ENCODE assay signal across 28 cellular contexts in the genomic region with DNA sequence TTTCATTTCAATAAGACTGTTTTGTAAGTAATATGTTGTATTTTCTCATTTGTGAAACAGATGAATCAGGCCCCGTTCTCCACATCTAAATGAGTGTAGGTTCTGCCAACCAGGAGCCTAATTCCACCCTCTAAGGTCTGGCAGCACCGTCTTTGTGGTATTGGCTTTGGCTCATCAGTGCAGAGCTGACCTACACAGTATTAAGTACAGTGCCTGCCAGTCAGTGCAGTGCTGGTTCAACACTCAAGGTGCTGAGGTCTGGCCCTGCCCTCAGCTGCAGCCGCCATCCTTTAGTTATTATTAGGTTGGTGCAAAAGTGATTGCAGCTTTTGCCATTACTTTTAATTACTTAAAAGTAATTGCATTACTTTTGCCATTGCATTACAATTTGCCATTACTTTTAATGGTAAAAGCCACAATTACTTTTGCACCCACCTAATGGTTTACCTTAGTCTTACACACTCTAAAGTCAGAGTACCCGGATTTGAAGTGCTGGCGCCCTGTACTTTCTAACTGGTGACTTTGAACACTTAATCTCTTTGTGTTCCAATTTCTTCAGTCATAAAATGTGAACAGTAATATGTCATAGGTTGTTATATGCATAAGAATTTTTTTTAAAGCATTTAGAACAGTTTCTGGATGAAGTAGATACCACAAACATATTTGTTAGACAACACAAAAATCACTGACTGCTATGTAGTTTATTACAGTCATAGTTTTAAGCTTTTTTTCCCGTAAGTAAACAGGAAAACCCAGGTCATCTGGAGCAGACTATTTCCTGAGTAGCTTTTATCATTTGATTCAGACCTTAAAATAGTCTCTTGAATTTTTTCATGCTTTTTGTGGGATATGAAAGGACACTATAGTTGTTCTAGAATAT.
DNase-seq lines count a peak whose midpoint lies in the region; ATAC-seq, FAIRE-seq and TF ChIP-seq lines count a peak whose summit lies in the region.
"Had no signal": no experiment of that assay in that cellular context is flagged by ENCODE, and none has a peak within 500 bp of the region (broad histone marks: within the 10 kb centered on the region; RNA-seq: fewer than 3 reads in every experiment).

No MANE protein-coding gene starts in this region.

- no peak overlapping the region for H3K4me3 Mint-ChIP-seq in WTC11
- H3K4me3 Mint-ChIP-seq: activated CD4-positive, alpha-beta T cell treated with anti-CD3 and anti-CD28 coated beads, Interleukin-2, amount 10 ng/mL, durations not matched to agents 24 days and 14 days; activated CD8-positive, alpha-beta memory T cell treated with anti-CD3 and anti-CD28 coated beads, Interleukin-2, amount 10 ng/mL, durations not matched to agents 7 days and 5 days; activated naive CD8-positive, alpha-beta T cell; IgD-negative memory B cell had no signal

- DNase-seq in Right ventricle myocardium superior (no peak), cardiac septum (ENCODE audit: low spot score) (no peak), WTC11 (ENCODE audit: low spot score) (no peak), left cardiac atrium (no peak), urothelium cell line (ENCODE audit: low spot score) (no peak), prostate gland (ENCODE audit: low spot score) (no peak), H7 (no peak), NCI-H146 (lab: John Stamatoyannopoulos, UW) (no peak)
- DNase-seq: ACHN; activated CD4-positive, alpha-beta T cell treated with anti-CD3 and anti-CD28 coated beads, Interleukin-2, amount 10 ng/mL, durations not matched to agents 24 days and 14 days; activated CD8-positive, alpha-beta memory T cell treated with anti-CD3 and anti-CD28 coated beads, Interleukin-2, amount 10 ng/mL, durations not matched to agents 7 days and 5 days; body of pancreas; DMS 273 treated with DMSO at 0.1 percent for 48 hours; effector CD8-positive, alpha-beta T cell; mammary epithelial cell; NCI-H1105; NCI-H2029; NCI-H69; stimulated activated CD4-positive, alpha-beta T cell treated with anti-CD3 and anti-CD28 coated beads, Interleukin-1b, Interleukin-23, amount 100 ng/mL, for 48 hours; substantia nigra had no signal

- no peaks in the 10 kb centered on the region for H3K9me3 ChIP-seq in prostate gland
- H3K9me3 ChIP-seq: body of pancreas had no signal

- H3K36me3 ChIP-seq in prostate gland (no peaks in the 10 kb centered on the region), H7 (replicated peaks; ENCODE audit: control insufficient read depth, insufficient read depth, low read length) (peaks cover 3% of the 10 kb centered on the region; the same call in 1 of the 2 replicates)

- H3K27me3 ChIP-seq in prostate gland (replicated peaks; ENCODE audit: insufficient read depth) (no peaks in the 10 kb centered on the region), H7 (ENCODE audit: control insufficient read depth, insufficient read depth, low read length) (no peaks in the 10 kb centered on the region)
- H3K27me3 ChIP-seq: body of pancreas had no signal

- H3K27me3 Mint-ChIP-seq in WTC11 (ENCODE audit: low read depth) = no peaks in the 10 kb centered on the region; the same call in 1 of the 2 replicates
- H3K27me3 Mint-ChIP-seq: activated CD4-positive, alpha-beta T cell treated with anti-CD3 and anti-CD28 coated beads, Interleukin-2, amount 10 ng/mL, durations not matched to agents 24 days and 14 days; activated CD8-positive, alpha-beta memory T cell treated with anti-CD3 and anti-CD28 coated beads, Interleukin-2, amount 10 ng/mL, durations not matched to agents 7 days and 5 days; activated naive CD8-positive, alpha-beta T cell; IgD-negative memory B cell; progenitor cell of endocrine pancreas had no signal

- POLR2A ChIA-PET in WTC11 (lab: Charles Lee) = no interaction called here

- intact Hi-C loops in Right ventricle myocardium superior (cut with DNase I) (loop anchor here (10.0 kb wide), 1 partner anchor 97 kb away; a partner anchor contains a TSS), cardiac septum (cut with DNase I) (no loop called here), left cardiac atrium (cut with DNase I) (loop anchor here in 1 of 2 donors (10.0 kb wide), 1 partner anchor 97 kb away; a partner anchor contains a TSS), prostate gland (cut with DNase I) (no loop called here)

- peak overlapping the region; percentile 44 for H3K27ac Mint-ChIP-seq in WTC11
- H3K27ac Mint-ChIP-seq: activated CD8-positive, alpha-beta memory T cell treated with anti-CD3 and anti-CD28 coated beads, Interleukin-2, amount 10 ng/mL, durations not matched to agents 7 days and 5 days; activated naive CD8-positive, alpha-beta T cell; progenitor cell of endocrine pancreas had no signal

- H3K4me1 ChIP-seq in prostate gland (replicated peaks) = no peaks in the 10 kb centered on the region
- H3K4me1 ChIP-seq: body of pancreas had no signal

- H3K4me1 Mint-ChIP-seq in WTC11 = peaks cover 56% of the 10 kb centered on the region
- H3K4me1 Mint-ChIP-seq: IgD-negative memory B cell had no signal

- TF ChIP-seq CTCF in WTC11 (IDR thresholded peaks at IDR 0.05) (no peak), prostate gland (IDR thresholded peaks at IDR 0.05) (no peak)

- peak; percentile 90 for FAIRE-seq in urothelium cell line (lab: Jason Lieb, UNC)
- FAIRE-seq: islet of Langerhans had no signal

- no peak overlapping the region for H3K27ac ChIP-seq in prostate gland
- H3K27ac ChIP-seq: body of pancreas, C4-2B, RWPE1, skin epidermis had no signal

- H3K36me3 Mint-ChIP-seq in WTC11 = peaks cover 19% of the 10 kb centered on the region

- no peak overlapping the region for H3K4me3 ChIP-seq in prostate gland
- no peak overlapping the region for H3K4me3 ChIP-seq in H7 (ENCODE audit: insufficient read depth, low read depth, low read length)
- H3K4me3 ChIP-seq: body of pancreas, skin epidermis had no signal

- CTCF ChIA-PET in WTC11 (lab: Charles Lee) = no interaction called here

- TF ChIP-seq POLR2A in prostate gland (IDR thresholded peaks at IDR 0.05) = no peak

- WGBS in prostate gland = 86% methylated on average over 6 of the region's 6 CpGs

- ATAC-seq in Right ventricle myocardium superior (ENCODE audit: poor library complexity) (peak; percentile 92), WTC11 (no peak), left cardiac atrium (peak; percentile 68 to 83)
- ATAC-seq: activated CD8-positive, alpha-beta memory T cell treated with anti-CD3 and anti-CD28 coated beads, Interleukin-2, amount 10 ng/mL, durations not matched to agents 7 days and 5 days; body of pancreas; SK-N-SH treated with all-trans-retinoic acid at 6 μM for 48 hours had no signal

- no peaks in the 10 kb centered on the region for H3K9me3 Mint-ChIP-seq in WTC11
- H3K9me3 Mint-ChIP-seq: activated CD4-positive, alpha-beta T cell treated with anti-CD3 and anti-CD28 coated beads, Interleukin-2, amount 10 ng/mL, durations not matched to agents 24 days and 14 days; IgD-negative memory B cell had no signal

TF ChIP-seq in WTC11, 78 proteins besides CTCF, POLR2A, EP300 and RAD21:
- TF ChIP-seq, protein P1, sequence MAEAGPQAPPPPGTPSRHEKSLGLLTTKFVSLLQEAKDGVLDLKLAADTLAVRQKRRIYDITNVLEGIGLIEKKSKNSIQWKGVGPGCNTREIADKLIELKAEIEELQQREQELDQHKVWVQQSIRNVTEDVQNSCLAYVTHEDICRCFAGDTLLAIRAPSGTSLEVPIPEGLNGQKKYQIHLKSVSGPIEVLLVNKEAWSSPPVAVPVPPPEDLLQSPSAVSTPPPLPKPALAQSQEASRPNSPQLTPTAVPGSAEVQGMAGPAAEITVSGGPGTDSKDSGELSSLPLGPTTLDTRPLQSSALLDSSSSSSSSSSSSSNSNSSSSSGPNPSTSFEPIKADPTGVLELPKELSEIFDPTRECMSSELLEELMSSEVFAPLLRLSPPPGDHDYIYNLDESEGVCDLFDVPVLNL (CRISPR knock-in tag; IDR thresholded peaks at IDR 0.05; ENCODE audit: borderline replicate concordance, low read depth) = no peak
- TF ChIP-seq ZNF396 (CRISPR knock-in tag; IDR thresholded peaks at IDR 0.05; ENCODE audit: borderline replicate concordance) = no peak
- TF ChIP-seq ZNF423 (CRISPR knock-in tag; IDR thresholded peaks at IDR 0.05) = no peak
- TF ChIP-seq EMX1 (CRISPR knock-in tag; IDR thresholded peaks at IDR 0.05) = no peak
- TF ChIP-seq, protein P2, sequence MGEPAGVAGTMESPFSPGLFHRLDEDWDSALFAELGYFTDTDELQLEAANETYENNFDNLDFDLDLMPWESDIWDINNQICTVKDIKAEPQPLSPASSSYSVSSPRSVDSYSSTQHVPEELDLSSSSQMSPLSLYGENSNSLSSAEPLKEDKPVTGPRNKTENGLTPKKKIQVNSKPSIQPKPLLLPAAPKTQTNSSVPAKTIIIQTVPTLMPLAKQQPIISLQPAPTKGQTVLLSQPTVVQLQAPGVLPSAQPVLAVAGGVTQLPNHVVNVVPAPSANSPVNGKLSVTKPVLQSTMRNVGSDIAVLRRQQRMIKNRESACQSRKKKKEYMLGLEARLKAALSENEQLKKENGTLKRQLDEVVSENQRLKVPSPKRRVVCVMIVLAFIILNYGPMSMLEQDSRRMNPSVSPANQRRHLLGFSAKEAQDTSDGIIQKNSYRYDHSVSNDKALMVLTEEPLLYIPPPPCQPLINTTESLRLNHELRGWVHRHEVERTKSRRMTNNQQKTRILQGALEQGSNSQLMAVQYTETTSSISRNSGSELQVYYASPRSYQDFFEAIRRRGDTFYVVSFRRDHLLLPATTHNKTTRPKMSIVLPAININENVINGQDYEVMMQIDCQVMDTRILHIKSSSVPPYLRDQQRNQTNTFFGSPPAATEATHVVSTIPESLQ (CRISPR knock-in tag; IDR thresholded peaks at IDR 0.05) = no peak
- TF ChIP-seq NR3C1 (CRISPR knock-in tag; conservative IDR thresholded peaks at IDR 0.05; ENCODE audit: low read depth) = no peak
- no peak for TF ChIP-seq MYBL2 (CRISPR knock-in tag; IDR thresholded peaks at IDR 0.05)
